ENCODE assay signal across 25 cellular contexts in the genomic region with DNA sequence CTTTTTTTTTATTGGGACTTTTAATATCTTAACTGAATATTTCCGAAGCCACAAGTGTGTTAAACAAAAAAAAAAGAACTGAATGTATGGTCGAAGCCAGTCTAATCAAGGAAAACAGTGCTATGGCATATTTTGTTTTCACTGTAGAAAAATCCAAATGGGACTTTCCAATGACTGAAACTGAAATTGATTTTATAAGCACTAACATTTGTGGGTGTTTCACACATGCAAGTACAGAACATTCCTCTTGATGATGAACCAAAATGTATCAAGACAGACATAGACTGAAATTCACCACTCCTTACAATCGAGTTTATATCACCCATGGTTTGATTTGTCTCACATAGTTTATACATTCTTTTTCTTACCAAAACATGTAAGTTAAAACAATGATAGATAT.
"Had no signal": no experiment of that assay in that cellular context is flagged by ENCODE, and none has a peak within 500 bp of the region (broad histone marks: within the 10 kb centered on the region; RNA-seq: fewer than 3 reads in every experiment).

No MANE protein-coding gene starts in this region.

- H3K27me3 Mint-ChIP-seq: activated CD4-positive, alpha-beta T cell treated with anti-CD3 and anti-CD28 coated beads, Interleukin-2, amount 10 ng/mL, durations not matched to agents 24 days and 14 days; activated CD8-positive, alpha-beta T cell treated with anti-CD3 and anti-CD28 coated beads for 36 hours; activated naive CD8-positive, alpha-beta T cell treated with anti-CD3 and anti-CD28 coated beads, Interleukin-2, amount 10 ng/mL, durations not matched to agents 7 days and 5 days; activated T-helper 17 cell treated with anti-CD3 and anti-CD28 coated beads, Interleukin-2, amount 50 U/mL, for 72 hours had no signal

- H3K4me1 ChIP-seq: ascending aorta had no signal

- ATAC-seq: activated CD8-positive, alpha-beta T cell treated with anti-CD3 and anti-CD28 coated beads for 36 hours; activated T-cell treated with anti-CD3 and anti-CD28 coated beads, Interleukin-2, amount 50 U/mL, for 72 hours; activated T-helper 17 cell treated with anti-CD3 and anti-CD28 coated beads, Interleukin-2, amount 50 U/mL, for 72 hours; Right ventricle myocardium inferior; SK-N-SH treated with all-trans-retinoic acid at 6 μM for 48 hours had no signal

- H3K4me3 Mint-ChIP-seq: activated CD4-positive, alpha-beta T cell treated with anti-CD3 and anti-CD28 coated beads, Interleukin-2, amount 10 ng/mL, durations not matched to agents 24 days and 14 days; activated CD8-positive, alpha-beta T cell treated with anti-CD3 and anti-CD28 coated beads for 36 hours; activated naive CD8-positive, alpha-beta T cell treated with anti-CD3 and anti-CD28 coated beads, Interleukin-2, amount 10 ng/mL, durations not matched to agents 7 days and 5 days; activated T-cell treated with anti-CD3 and anti-CD28 coated beads, Interleukin-2, amount 50 U/mL, for 72 hours; activated T-helper 17 cell treated with anti-CD3 and anti-CD28 coated beads, Interleukin-2, amount 50 U/mL, for 72 hours had no signal

- H3K27ac Mint-ChIP-seq: activated CD4-positive, alpha-beta T cell treated with anti-CD3 and anti-CD28 coated beads, Interleukin-2, amount 10 ng/mL, durations not matched to agents 24 days and 14 days; activated CD8-positive, alpha-beta T cell treated with anti-CD3 and anti-CD28 coated beads for 36 hours; activated naive CD8-positive, alpha-beta T cell treated with anti-CD3 and anti-CD28 coated beads, Interleukin-2, amount 10 ng/mL, durations not matched to agents 7 days and 5 days; activated T-cell treated with anti-CD3 and anti-CD28 coated beads, Interleukin-2, amount 50 U/mL, for 72 hours; activated T-helper 17 cell treated with anti-CD3 and anti-CD28 coated beads, Interleukin-2, amount 50 U/mL, for 72 hours had no signal

- H3K9me3 Mint-ChIP-seq: activated CD4-positive, alpha-beta T cell treated with anti-CD3 and anti-CD28 coated beads, Interleukin-2, amount 10 ng/mL, durations not matched to agents 24 days and 14 days; activated naive CD8-positive, alpha-beta T cell treated with anti-CD3 and anti-CD28 coated beads, Interleukin-2, amount 10 ng/mL, durations not matched to agents 7 days and 5 days had no signal

- H3K27me3 ChIP-seq: ascending aorta had no signal

- H2AFZ ChIP-seq: PC-9 had no signal

- DNase-seq: activated CD4-positive, alpha-beta T cell treated with anti-CD3 and anti-CD28 coated beads, Interleukin-2, amount 10 ng/mL, durations not matched to agents 24 days and 14 days; activated CD4-positive, alpha-beta T cell treated with anti-CD3 and anti-CD28 coated beads, Interleukin-2, amount 50 U/mL, for 4 hours; activated CD8-positive, alpha-beta T cell treated with anti-CD3 and anti-CD28 coated beads for 36 hours; activated effector memory CD4-positive, alpha-beta T cell treated with anti-CD3 and anti-CD28 coated beads, Interleukin-2, amount 50 U/mL, for 16 hours; activated naive CD4-positive, alpha-beta T cell; activated naive CD4-positive, alpha-beta T cell treated with anti-CD3 and anti-CD28 coated beads, Interleukin-2, amount 50 U/mL, for 16 hours; activated naive CD8-positive, alpha-beta T cell treated with anti-CD3 and anti-CD28 coated beads, Interleukin-2, amount 10 ng/mL, durations not matched to agents 7 days and 5 days; activated T-cell treated with anti-CD3 and anti-CD28 coated beads, Interleukin-2, amount 50 U/mL, for 1 hour; activated T-cell treated with anti-CD3 and anti-CD28 coated beads, Interleukin-2, amount 50 U/mL, for 72 hours; amygdala; NCI-H1092 treated with DMSO at 0.1 percent for 48 hours; NCI-H1417; NCI-H146; NCI-H2029; NCI-H345; NCI-H524 treated with DMSO at 0.1 percent for 48 hours; PC-9; SIG-M5; SW 1271; T1000 had no signal

- H3K9me3 ChIP-seq: ascending aorta had no signal

- H3K4me1 Mint-ChIP-seq: activated CD4-positive, alpha-beta T cell treated with anti-CD3 and anti-CD28 coated beads, Interleukin-2, amount 10 ng/mL, durations not matched to agents 24 days and 14 days; activated naive CD8-positive, alpha-beta T cell treated with anti-CD3 and anti-CD28 coated beads, Interleukin-2, amount 10 ng/mL, durations not matched to agents 7 days and 5 days; activated T-helper 17 cell treated with anti-CD3 and anti-CD28 coated beads, Interleukin-2, amount 50 U/mL, for 72 hours had no signal

- H3K36me3 ChIP-seq: ascending aorta had no signal

- H3K27ac ChIP-seq: ascending aorta, PC-9, RWPE1 had no signal

- H3K4me2 ChIP-seq: PC-9 had no signal

- H3K4me3 ChIP-seq: ascending aorta, PC-9 had no signal

- H3K36me3 Mint-ChIP-seq: activated naive CD8-positive, alpha-beta T cell treated with anti-CD3 and anti-CD28 coated beads, Interleukin-2, amount 10 ng/mL, durations not matched to agents 7 days and 5 days had no signal
